In the genomic region with DNA sequence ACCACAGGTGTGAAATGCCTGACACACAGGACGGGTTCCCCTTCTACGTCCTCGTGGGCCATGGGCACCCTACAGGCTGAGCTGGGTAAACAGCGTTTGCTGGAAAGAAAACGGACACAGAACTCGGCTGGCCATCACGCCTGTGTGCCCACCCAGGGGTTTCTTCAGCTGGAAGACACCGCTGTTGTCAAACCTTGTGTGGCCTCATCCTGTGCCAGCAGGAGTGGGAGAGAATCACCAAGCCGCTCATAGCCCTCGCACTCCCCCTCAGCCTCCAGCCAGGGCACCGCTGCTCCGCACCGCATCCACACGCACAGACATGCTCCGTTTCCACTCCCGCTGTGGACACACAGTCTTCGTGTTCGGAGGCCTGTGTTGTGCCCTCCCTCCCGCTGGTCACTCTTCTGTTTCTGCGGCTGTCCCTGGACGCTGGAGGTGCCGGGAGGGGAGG, we compare ENCODE assay signal across 1 cellular context.
TF ChIP-seq lines count a peak whose summit lies in the region.

No MANE protein-coding gene starts in this region.

TF ChIP-seq in H1, 55 proteins besides CTCF, POLR2A, EP300 and RAD21:
- TF ChIP-seq RXRA (IDR thresholded peaks at IDR 0.05; ENCODE audit: insufficient read depth, low read depth, low read length) (no peak), ASH2L (IDR thresholded peaks at IDR 0.05; ENCODE audit: low read length) (no peak), TBP (IDR thresholded peaks at IDR 0.05; ENCODE audit: low read depth, low read length) (no peak), YY1 (IDR thresholded peaks at IDR 0.05; ENCODE audit: low read depth, low read length) (no peak), GABPA (IDR thresholded peaks at IDR 0.05; ENCODE audit: borderline replicate concordance, insufficient read depth, low read length) (no peak), SP4 (IDR thresholded peaks at IDR 0.05; ENCODE audit: low read length) (no peak), EZH2 (IDR thresholded peaks at IDR 0.05; ENCODE audit: low read depth, low read length, severe bottlenecking) (no peak), MAFK (IDR thresholded peaks at IDR 0.05; ENCODE audit: low read depth, low read length) (no peak), SIN3A (conservative IDR thresholded peaks at IDR 0.05 in 1 of 2, IDR thresholded peaks at IDR 0.05 in 1 of 2; ENCODE audit: low read depth in 1 of 2, low read length in 2 of 2) (no peak), RNF2 (IDR thresholded peaks at IDR 0.05; ENCODE audit: borderline replicate concordance, low read depth, low read length, missing control alignments, poor library complexity, severe bottlenecking) (no peak), BACH1 (IDR thresholded peaks at IDR 0.05; ENCODE audit: low read length) (no peak), FOSL1 (IDR thresholded peaks at IDR 0.05; ENCODE audit: insufficient read depth, low read depth, low read length) (no peak), SP1 (IDR thresholded peaks at IDR 0.05; ENCODE audit: low read depth, low read length) (no peak)
